Comparison of ENCODE assay signal across 23 cellular contexts in genomic region chrX:33014086-33014485, GRCh38.
"Had no signal": no experiment of that assay in that cellular context is flagged by ENCODE, and none has a peak within 500 bp of the region (broad histone marks: within the 10 kb centered on the region; RNA-seq: fewer than 3 reads in every experiment).

No MANE protein-coding gene starts in this region.

- H3K27me3 ChIP-seq: colonic mucosa, esophagus muscularis mucosa, esophagus squamous epithelium, foreskin keratinocyte, gastroesophageal sphincter, heart right ventricle had no signal

- H3K4me1 ChIP-seq: colonic mucosa, esophagus muscularis mucosa, esophagus squamous epithelium, foreskin keratinocyte, gastroesophageal sphincter, heart left ventricle, heart right ventricle had no signal

- H3K27ac ChIP-seq: colonic mucosa, coronary artery, dorsolateral prefrontal cortex, epithelial cell of prostate, esophagus muscularis mucosa, esophagus squamous epithelium, foreskin keratinocyte, gastroesophageal sphincter, heart left ventricle, heart right ventricle had no signal

- ATAC-seq: effector memory CD8-positive, alpha-beta T cell; esophagus mucosa; foreskin keratinocyte; gastroesophageal sphincter; heart left ventricle; heart right ventricle had no signal

- DNase-seq: colonic mucosa; cortex of kidney; dermis blood vessel endothelial cell; dorsolateral prefrontal cortex; effector CD4-positive, alpha-beta T cell; effector CD8-positive, alpha-beta T cell; effector memory CD4-positive, alpha-beta T cell; effector memory CD8-positive, alpha-beta T cell; endodermal cell; erythroblast; esophagus squamous epithelium; foreskin fibroblast; foreskin keratinocyte; foreskin melanocyte; glutamatergic neuron; head of caudate nucleus; heart left ventricle; heart right ventricle had no signal

- H3K36me3 ChIP-seq: colonic mucosa, esophagus muscularis mucosa, esophagus squamous epithelium, gastroesophageal sphincter, heart right ventricle had no signal

- H3K9me3 ChIP-seq: colonic mucosa, esophagus muscularis mucosa, esophagus squamous epithelium, gastroesophageal sphincter, heart left ventricle, heart right ventricle had no signal

- H3K4me3 ChIP-seq: colonic mucosa, coronary artery, dorsolateral prefrontal cortex, esophagus muscularis mucosa, esophagus squamous epithelium, gastroesophageal sphincter, heart left ventricle, heart right ventricle had no signal
